ENCODE assay signal across 9 cellular contexts in the genomic region with DNA sequence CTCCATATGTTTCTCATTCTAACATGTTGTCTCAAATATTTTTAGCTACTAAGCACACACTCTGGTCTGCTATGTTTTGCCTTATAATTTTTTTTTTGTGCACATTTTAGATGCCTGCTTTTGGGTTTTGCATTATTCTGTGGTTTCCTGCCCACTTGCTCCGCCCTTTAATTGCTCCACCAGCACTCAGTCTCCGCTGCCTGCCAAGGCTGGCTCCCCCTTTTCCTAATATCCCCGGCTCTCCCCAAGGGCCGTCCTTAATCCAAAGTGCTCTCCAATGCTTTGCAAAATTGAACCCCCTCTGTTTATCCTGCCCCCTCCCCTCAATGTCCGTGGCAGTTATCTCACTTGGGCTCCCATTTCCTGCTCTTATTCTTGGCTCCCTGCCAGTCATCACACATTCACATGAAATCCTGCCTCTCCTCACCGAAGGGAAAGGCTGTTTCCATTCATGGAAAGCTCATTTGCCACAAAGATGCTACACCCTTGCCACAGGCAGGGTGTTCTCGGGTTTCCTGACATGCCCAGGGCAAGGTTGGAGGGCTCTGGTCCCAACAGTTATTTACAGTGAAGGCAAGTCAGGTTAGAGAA.
DNase-seq lines count a peak whose midpoint lies in the region; ATAC-seq lines count a peak whose summit lies in the region.
"Had no signal": no experiment of that assay in that cellular context is flagged by ENCODE, and none has a peak within 500 bp of the region (broad histone marks: within the 10 kb centered on the region; RNA-seq: fewer than 3 reads in every experiment).

No MANE protein-coding gene starts in this region.

- POLR2A ChIA-PET in naive thymus-derived CD8-positive, alpha-beta T cell (lab: Charles Lee), result no interaction called here

- peak overlapping the region; percentile 54 to 81 (median 77) for H3K4me3 Mint-ChIP-seq in naive thymus-derived CD8-positive, alpha-beta T cell
- H3K4me3 Mint-ChIP-seq: IgD-negative memory B cell had no signal

- peaks cover 0 to 3% (median 0%) of the 10 kb centered on the region in 9 donors for H3K9me3 Mint-ChIP-seq in naive thymus-derived CD8-positive, alpha-beta T cell

- H3K27me3 Mint-ChIP-seq in naive thymus-derived CD8-positive, alpha-beta T cell, result peaks cover 0 to 9% (median 0%) of the 10 kb centered on the region in 5 donors

- DNase-seq in GDM1 (lab: John Stamatoyannopoulos, UW) (peak; percentile 33), NCI-H2107 (lab: John Stamatoyannopoulos, UW) (peak; percentile 83), brain pericyte (ENCODE audit: low read depth, low spot score) (peak; percentile 56), cerebellum (ENCODE audit: low spot score) (no peak), germinal center (ENCODE audit: low spot score) (no peak)
- peak in 3 of 10 donors; percentile 5 to 24 (median 11) for DNase-seq in naive thymus-derived CD8-positive, alpha-beta T cell
- no peak for DNase-seq in stimulated activated CD4-positive, alpha-beta T cell treated with anti-CD3 and anti-CD28 coated beads, Interleukin-1b, Interleukin-23, amount 100 ng/mL, for 48 hours

- H3K4me1 Mint-ChIP-seq in naive thymus-derived CD8-positive, alpha-beta T cell, result peaks cover 12 to 18% (median 16%) of the 10 kb centered on the region in 4 donors

- no peak for ATAC-seq in naive thymus-derived CD8-positive, alpha-beta T cell
- no peak for ATAC-seq in GM21825 (IDR thresholded peaks at IDR 0.05; ENCODE audit: unreplicated experiment)

- H3K36me3 Mint-ChIP-seq in naive thymus-derived CD8-positive, alpha-beta T cell, result no peaks in the 10 kb centered on the region

- peak overlapping the region in 6 of 10 donors; percentile 13 to 46 (median 33) for H3K27ac Mint-ChIP-seq in naive thymus-derived CD8-positive, alpha-beta T cell

Comparison
In these comparisons a context has a peak if more than half of its experiments do, and no peak if none do; other contexts are left out.
1. DNase-seq: peak in GDM1 (single experiment), NCI-H2107 (single experiment) and brain pericyte (single experiment); none in stimulated activated CD4-positive, alpha-beta T cell treated with anti-CD3 and anti-CD28 coated beads, Interleukin-1b, Interleukin-23, amount 100 ng/mL, for 48 hours (single experiment), cerebellum (single experiment) and germinal center (single experiment).